Comparison of ENCODE assay signal across 10 cellular contexts in genomic region chr3:149534671-149535394, GRCh38.
DNase-seq lines count a peak whose midpoint lies in the region; ATAC-seq and TF ChIP-seq lines count a peak whose summit lies in the region.
"Had no signal": no experiment of that assay in that cellular context is flagged by ENCODE, and none has a peak within 500 bp of the region (broad histone marks: within the 10 kb centered on the region; RNA-seq: fewer than 3 reads in every experiment).

No MANE protein-coding gene starts in this region.

- peaks cover 73% of the 10 kb centered on the region for H3K4me1 ChIP-seq in muscle layer of colon (ENCODE audit: insufficient read depth, low read length)

- H3K27ac ChIP-seq in muscle layer of colon (ENCODE audit: low read depth, low read length): peak overlapping the region; percentile 62

- H3K27ac Mint-ChIP-seq in effector memory CD8-positive, alpha-beta T cell: no peak overlapping the region

- TF ChIP-seq CTCF in choroid plexus epithelial cell (conservative IDR thresholded peaks at IDR 0.05; ENCODE audit: low read depth, low read length): no peak

- no peak overlapping the region for H3K4me3 Mint-ChIP-seq in effector memory CD8-positive, alpha-beta T cell

- no peaks in the 10 kb centered on the region for H3K27me3 ChIP-seq in muscle layer of colon (ENCODE audit: control insufficient read depth in 1 of 2, insufficient read depth in 2 of 2, low read length in 2 of 2)

- no peak overlapping the region for H3K9ac ChIP-seq in muscle layer of colon (ENCODE audit: low read length)

- no peaks in the 10 kb centered on the region for H3K36me3 Mint-ChIP-seq in effector memory CD8-positive, alpha-beta T cell (ENCODE audit: insufficient read depth)

- H3K4me1 Mint-ChIP-seq in effector memory CD8-positive, alpha-beta T cell (ENCODE audit: low read depth in 2 of 2): peaks cover 2 to 3% of the 10 kb centered on the region in 2 donors

- ATAC-seq in effector memory CD8-positive, alpha-beta T cell (replicated peaks): no peak
- no peak for ATAC-seq in GM21447 (IDR thresholded peaks at IDR 0.05; ENCODE audit: unreplicated experiment)

- peaks cover 8 to 25% of the 10 kb centered on the region in 2 donors for H3K27me3 Mint-ChIP-seq in effector memory CD8-positive, alpha-beta T cell

- H3K9me3 Mint-ChIP-seq in effector memory CD8-positive, alpha-beta T cell: no peaks in the 10 kb centered on the region

- DNase-seq in AG08395 (ENCODE audit: low spot score): peak; percentile 27
- peak; percentile 81 for DNase-seq in NCI-H2081 treated with DMSO at 0.1 percent for 48 hours (lab: John Stamatoyannopoulos, UW)
- peak; percentile 70 for DNase-seq in choroid plexus epithelial cell (ENCODE audit: low read depth)
- DNase-seq in activated naive CD4-positive, alpha-beta T cell treated with anti-CD3 and anti-CD28 coated beads, Interleukin-2, amount 50 U/mL, for 16 hours: no peak
- no peak for DNase-seq in effector memory CD8-positive, alpha-beta T cell
- no peak for DNase-seq in iPS-NIHi7 (ENCODE audit: extremely low spot score)
- DNase-seq: kidney glomerular epithelial cell, NCI-H82 had no signal

- H3K36me3 ChIP-seq in muscle layer of colon (ENCODE audit: insufficient read depth, low read length): no peaks in the 10 kb centered on the region

- no peaks in the 10 kb centered on the region for H3K9me3 ChIP-seq in muscle layer of colon (ENCODE audit: low read length)

- H3K4me3 ChIP-seq in choroid plexus epithelial cell (ENCODE audit: low read depth, low read length) (no peak overlapping the region), muscle layer of colon (ENCODE audit: low read depth in 1 of 2, low read length in 2 of 2) (no peak overlapping the region)

Comparison
In these comparisons a context has a peak if more than half of its experiments do, and no peak if none do; other contexts are left out.
1. DNase-seq: peak in AG08395 (single experiment), NCI-H2081 treated with DMSO at 0.1 percent for 48 hours (single experiment) and choroid plexus epithelial cell (single experiment); none in activated naive CD4-positive, alpha-beta T cell treated with anti-CD3 and anti-CD28 coated beads, Interleukin-2, amount 50 U/mL, for 16 hours (single experiment), effector memory CD8-positive, alpha-beta T cell (0 of 3) and iPS-NIHi7 (single experiment).